ENCODE assay signal across 12 cellular contexts in the genomic region with DNA sequence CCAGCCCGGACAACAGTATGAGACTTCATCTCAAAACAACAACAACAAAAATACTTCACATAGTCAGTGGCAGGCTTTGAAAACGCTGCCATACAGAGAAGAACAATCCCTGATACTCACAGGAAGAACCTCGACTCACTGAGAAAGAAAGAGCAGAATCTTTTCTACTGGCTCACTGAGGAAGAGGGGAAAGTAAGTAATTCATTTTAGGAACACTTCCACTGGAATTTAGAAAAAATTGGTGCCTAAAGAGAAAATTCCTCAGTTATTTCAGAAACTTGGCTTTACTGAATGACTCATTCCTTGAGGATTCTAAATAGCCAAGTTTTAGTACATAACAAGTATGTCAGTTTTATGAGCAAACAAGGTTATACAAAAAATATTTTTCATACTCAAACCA. TPM values are rescaled to one million over a fixed set of nuclear protein-coding genes. Genes with fewer than 3 reads are reported as not detected.
DNase-seq lines count a peak whose midpoint lies in the region; ATAC-seq and TF ChIP-seq lines count a peak whose summit lies in the region.
"Had no signal": no experiment of that assay in that cellular context is flagged by ENCODE, and none has a peak within 500 bp of the region (broad histone marks: within the 10 kb centered on the region; RNA-seq: fewer than 3 reads in every experiment).

No MANE protein-coding gene starts in this region.

- H3K79me2 ChIP-seq in osteoblast (ENCODE audit: insufficient read depth, low read length) = peaks cover 9% of the 10 kb centered on the region

- peaks cover 25 to 60% (median 44%) of the 10 kb centered on the region in 7 donors for H3K4me1 Mint-ChIP-seq in naive thymus-derived CD4-positive, alpha-beta T cell

- POLR2A ChIA-PET in naive thymus-derived CD4-positive, alpha-beta T cell (lab: Charles Lee) = no interaction called here

- peak overlapping the region in 3 of 10 donors; percentile 25 to 64 (median 56) for H3K4me3 Mint-ChIP-seq in naive thymus-derived CD4-positive, alpha-beta T cell

- H3K4me3 ChIP-seq in BLaER1 (0 out of 2 replicates have a peak overlapping the region, but pooled peaks have one; percentile 44), choroid plexus epithelial cell (ENCODE audit: low read depth, low read length) (no peak overlapping the region), osteoblast (ENCODE audit: insufficient read depth, low read length) (peak overlapping the region; percentile 32)
- H3K4me3 ChIP-seq in naive thymus-derived CD4-positive, alpha-beta T cell (ENCODE audit: low read length) = no peak overlapping the region

- peak overlapping the region; percentile 90 for H2AFZ ChIP-seq in osteoblast (ENCODE audit: low read length)

- intact Hi-C loops in naive thymus-derived CD4-positive, alpha-beta T cell (cut with micrococcal nuclease) = loop anchor here (1.0 to 5.0 kb wide), 4 partner anchors 141 to 485 kb away; partner anchors contain the start of gene NDUFC2 (in 1 of the 2)

- H3K27me3 ChIP-seq in BLaER1 = no peaks in the 10 kb centered on the region
- H3K27me3 ChIP-seq in osteoblast (ENCODE audit: insufficient read depth, low read length) = no peaks in the 10 kb centered on the region
- H3K27me3 ChIP-seq in naive thymus-derived CD4-positive, alpha-beta T cell (ENCODE audit: control insufficient read depth in 2 of 2, insufficient read depth in 2 of 2, low read length in 2 of 2) = no peaks in the 10 kb centered on the region

- peaks cover 44% of the 10 kb centered on the region for H3K36me3 ChIP-seq in BLaER1
- peaks cover 11% of the 10 kb centered on the region for H3K36me3 ChIP-seq in osteoblast (ENCODE audit: insufficient read depth, low read length)
- H3K36me3 ChIP-seq in naive thymus-derived CD4-positive, alpha-beta T cell (ENCODE audit: control insufficient read depth in 2 of 3, insufficient read depth in 3 of 3, low read length in 3 of 3) = peaks cover 0 to 33% (median 0%) of the 10 kb centered on the region in 3 experiments

- H3K4me2 ChIP-seq in BLaER1 = peak overlapping the region; percentile 80
- peak overlapping the region; percentile 74 for H3K4me2 ChIP-seq in osteoblast (ENCODE audit: insufficient read depth, low read length)

- no peaks in the 10 kb centered on the region for H3K9me3 Mint-ChIP-seq in naive thymus-derived CD4-positive, alpha-beta T cell

- ATAC-seq in naive thymus-derived CD4-positive, alpha-beta T cell = no peak
- ATAC-seq in HG02885 (IDR thresholded peaks at IDR 0.05; ENCODE audit: poor library complexity, unreplicated experiment) = no peak

- peak; percentile 7 for DNase-seq in HT-29 (ENCODE audit: low spot score)
- peak; percentile 75 for DNase-seq in choroid plexus epithelial cell (ENCODE audit: low read depth)
- peak; percentile 65 for DNase-seq in osteoblast (ENCODE audit: insufficient read length, low spot score, missing footprints)
- DNase-seq in SIG-M5 treated with dmso at 0.1 percent for 504 hours (lab: John Stamatoyannopoulos, UW; ENCODE audit: unreplicated experiment) = no peak
- DNase-seq in naive thymus-derived CD4-positive, alpha-beta T cell = no peak
- DNase-seq in activated CD4-positive, alpha-beta T cell treated with anti-CD3 and anti-CD28 coated beads for 48 hours = no peak
- DNase-seq: amniotic stem cell; GOT3; NCI-H1436 treated with DMSO at 0.1 percent for 48 hours; stimulated activated CD4-positive, alpha-beta T cell treated with anti-CD3 and anti-CD28 coated beads, Interleukin-1b, Interleukin-23, amount 100 ng/mL, for 48 hours had no signal

- H3K4me1 ChIP-seq in BLaER1 (peaks cover 76% of the 10 kb centered on the region), osteoblast (ENCODE audit: insufficient read depth, low read length) (peaks cover 38% of the 10 kb centered on the region)
- H3K4me1 ChIP-seq in naive thymus-derived CD4-positive, alpha-beta T cell (ENCODE audit: control insufficient read depth in 2 of 2, insufficient read depth in 2 of 2, low read length in 2 of 2) = peaks cover 0 to 13% of the 10 kb centered on the region in 2 donors

- H3K36me3 Mint-ChIP-seq in naive thymus-derived CD4-positive, alpha-beta T cell = peaks cover 12 to 29% (median 26%) of the 10 kb centered on the region in 5 donors

- CTCF ChIA-PET in naive thymus-derived CD4-positive, alpha-beta T cell (lab: Charles Lee) = interaction anchor here (0.7 kb wide), 1 partner anchor 144 kb away, joined by 4 read pairs; no protein-coding TSS in a partner anchor

- no peaks in the 10 kb centered on the region for H3K27me3 Mint-ChIP-seq in naive thymus-derived CD4-positive, alpha-beta T cell

- TF ChIP-seq CTCF in choroid plexus epithelial cell (conservative IDR thresholded peaks at IDR 0.05; ENCODE audit: low read depth, low read length) (no peak), osteoblast (IDR thresholded peaks at IDR 0.05; ENCODE audit: extremely low read depth, low read depth, low read length) (no peak)

- H3K9ac ChIP-seq in BLaER1 = peak overlapping the region; percentile 73

- peak overlapping the region; percentile 89 for H3K27ac ChIP-seq in BLaER1
- peak overlapping the region; percentile 89 for H3K27ac ChIP-seq in osteoblast (ENCODE audit: low read depth, low read length)
- H3K27ac ChIP-seq in naive thymus-derived CD4-positive, alpha-beta T cell (ENCODE audit: low read depth, low read length) = no peak overlapping the region

- H3K9me3 ChIP-seq in BLaER1 (no peaks in the 10 kb centered on the region), osteoblast (ENCODE audit: low read depth, low read length) (no peaks in the 10 kb centered on the region)
- H3K9me3 ChIP-seq in naive thymus-derived CD4-positive, alpha-beta T cell (ENCODE audit: control insufficient read depth in 2 of 3, low read length in 3 of 3) = no peaks in the 10 kb centered on the region

- no peaks in the 10 kb centered on the region for H4K20me1 ChIP-seq in BLaER1
- H4K20me1 ChIP-seq in osteoblast (ENCODE audit: insufficient read depth, low read length) = no peaks in the 10 kb centered on the region

- H3K27ac Mint-ChIP-seq in naive thymus-derived CD4-positive, alpha-beta T cell = peak overlapping the region in 3 of 9 donors; percentile 34 to 74 (median 64)

RNA-seq across cellular contexts. Expression of gene NARS2, which starts 12.3 kb away (rescaled TPM):
- 14.0 and 20.8 TPM in 2 replicates for total RNA-seq in HT-29 (2014; rRNA removed; shearing (Covaris generic))
- total RNA-seq in osteoblast = 12.7 and 19.5 TPM in 2 replicates
- total RNA-seq in naive thymus-derived CD4-positive, alpha-beta T cell = 10 to 100 TPM in 4 of 5 experiments, 1 to 10 TPM in 1; 9.3 to 21.5 (median 19.7) TPM
- polyA plus RNA-seq in naive thymus-derived CD4-positive, alpha-beta T cell = 10 to 100 TPM; 14.1 to 19.0 TPM

Comparison
In these comparisons a context has a peak if more than half of its experiments do, and no peak if none do; other contexts are left out.
1. H3K4me3 ChIP-seq: peak in BLaER1 (single experiment) and osteoblast (single experiment); none in choroid plexus epithelial cell (single experiment) and naive thymus-derived CD4-positive, alpha-beta T cell (single experiment).
2. DNase-seq: peak in HT-29 (single experiment), choroid plexus epithelial cell (single experiment) and osteoblast (single experiment); none in SIG-M5 treated with dmso at 0.1 percent for 504 hours (single experiment), naive thymus-derived CD4-positive, alpha-beta T cell (0 of 9) and activated CD4-positive, alpha-beta T cell treated with anti-CD3 and anti-CD28 coated beads for 48 hours (single experiment).